ENCODE assay signal across 12 cellular contexts in the genomic region with DNA sequence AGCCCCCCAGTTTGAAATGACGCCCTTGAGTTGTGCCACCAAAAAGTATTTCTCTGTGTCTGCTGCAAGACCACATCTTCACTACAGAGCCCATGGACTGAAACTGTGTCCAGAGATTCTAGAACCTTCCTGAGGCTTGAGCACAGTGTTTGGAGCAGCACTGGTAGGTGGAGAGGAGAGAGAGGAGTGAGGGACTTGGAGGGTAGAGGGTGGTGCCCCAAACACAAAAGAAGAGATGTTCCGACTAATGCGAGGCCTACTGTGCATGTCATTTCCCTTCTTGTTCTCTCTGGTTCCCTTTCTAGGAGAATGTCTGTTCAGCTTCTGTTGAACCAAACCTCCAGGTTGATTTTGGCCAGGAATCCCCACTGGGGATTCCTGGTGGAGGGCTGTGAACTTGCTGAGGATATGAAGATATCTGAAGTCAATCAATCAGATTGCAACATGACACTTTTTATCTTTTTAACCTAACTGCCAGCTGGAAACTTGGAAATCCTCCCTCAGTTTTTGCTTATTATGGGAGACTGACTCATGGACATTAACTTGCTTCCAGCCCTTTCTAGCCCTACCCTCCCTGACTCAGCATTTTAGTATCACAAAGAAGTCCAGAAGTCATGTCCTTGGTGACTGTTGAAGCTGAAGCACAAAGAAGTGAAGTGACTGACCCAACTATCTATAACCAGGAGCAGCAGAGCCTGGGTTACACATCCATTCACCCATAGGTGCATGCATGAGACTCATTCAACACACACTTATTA.
A peak's percentile ranks its signal among the peaks of the same experiment; 100 is the strongest.
DNase-seq lines count a peak whose midpoint lies in the region; ATAC-seq and TF ChIP-seq lines count a peak whose summit lies in the region.
"Had no signal": no experiment of that assay in that cellular context is flagged by ENCODE, and none has a peak within 500 bp of the region (broad histone marks: within the 10 kb centered on the region; RNA-seq: fewer than 3 reads in every experiment).

No MANE protein-coding gene starts in this region.

- no peaks in the 10 kb centered on the region for H3K4me1 Mint-ChIP-seq in neural progenitor cell
- H3K4me1 Mint-ChIP-seq: T-helper 17 cell had no signal

- no peak overlapping the region for H3K4me3 Mint-ChIP-seq in neural progenitor cell
- H3K4me3 Mint-ChIP-seq: T-helper 17 cell had no signal

- no peaks in the 10 kb centered on the region for H3F3A ChIP-seq in neural progenitor cell (ENCODE audit: low read depth)

- H3K9ac ChIP-seq in fibroblast of lung (ENCODE audit: insufficient read depth, low read length) (no peak overlapping the region), parathyroid adenoma (no peak overlapping the region), neural progenitor cell (no peak overlapping the region)

- H3K27me3 ChIP-seq in fibroblast of lung (ENCODE audit: control insufficient read depth, insufficient read depth, low read length) (no peaks in the 10 kb centered on the region), parathyroid adenoma (ENCODE audit: control insufficient read depth, insufficient read depth, low read length) (no peaks in the 10 kb centered on the region), neural progenitor cell (no peaks in the 10 kb centered on the region)
- H3K27me3 ChIP-seq: dorsolateral prefrontal cortex had no signal

- ATAC-seq in activated naive CD4-positive, alpha-beta T cell treated with anti-CD3 and anti-CD28 coated beads, Interleukin-2, amount 50 U/mL, for 72 hours, result no peak
- ATAC-seq: T-helper 17 cell had no signal

- H3K9me3 ChIP-seq in fibroblast of lung (ENCODE audit: control insufficient read depth, insufficient read depth, low read depth, low read length) (no peaks in the 10 kb centered on the region), parathyroid adenoma (ENCODE audit: control insufficient read depth, low read length) (no peaks in the 10 kb centered on the region), neural progenitor cell (ENCODE audit: low read depth) (no peaks in the 10 kb centered on the region)

- H3K4me3 ChIP-seq in fibroblast of lung (replicated peaks in 1 of 4; ENCODE audit: control extremely low read depth in 1 of 4, insufficient read depth in 1 of 4, low read depth in 3 of 4, low read length in 4 of 4) (no peak overlapping the region), parathyroid adenoma (ENCODE audit: low read depth, low read length) (no peak overlapping the region), neural progenitor cell (no peak overlapping the region)
- H3K4me3 ChIP-seq: dorsolateral prefrontal cortex, skin epidermis had no signal

- H2AFZ ChIP-seq in fibroblast of lung (ENCODE audit: low read length) (no peak overlapping the region), parathyroid adenoma (peak overlapping the region; percentile 5), neural progenitor cell (replicated peaks) (no peak overlapping the region)

- TF ChIP-seq CTCF in fibroblast of lung (conservative IDR thresholded peaks at IDR 0.05 in 1 of 2, IDR thresholded peaks at IDR 0.05 in 1 of 2; ENCODE audit: low read depth in 1 of 2, low read length in 2 of 2), result no peak
- no peak for TF ChIP-seq CTCF in parathyroid adenoma (IDR thresholded peaks at IDR 0.05)
- no peak for TF ChIP-seq CTCF in neural progenitor cell (IDR thresholded peaks at IDR 0.05)

- H3K4me1 ChIP-seq in fibroblast of lung (ENCODE audit: control insufficient read depth, extremely low read depth, insufficient read depth, low read length), result peaks cover 27% of the 10 kb centered on the region
- H3K4me1 ChIP-seq in parathyroid adenoma, result peaks cover 10% of the 10 kb centered on the region
- no peaks in the 10 kb centered on the region for H3K4me1 ChIP-seq in neural progenitor cell

- H3K27me3 Mint-ChIP-seq in neural progenitor cell (ENCODE audit: insufficient read depth, low read depth), result peaks cover 2% of the 10 kb centered on the region
- H3K27me3 Mint-ChIP-seq: T-helper 17 cell had no signal

- peaks cover 10 to 18% of the 10 kb centered on the region in 2 donors for H3K9me3 Mint-ChIP-seq in activated naive CD4-positive, alpha-beta T cell treated with anti-CD3 and anti-CD28 coated beads, Interleukin-2, amount 50 U/mL, for 72 hours
- H3K9me3 Mint-ChIP-seq in neural progenitor cell, result peaks cover 7% of the 10 kb centered on the region

- peaks cover 0 to 13% of the 10 kb centered on the region in 2 donors for H3K36me3 Mint-ChIP-seq in activated naive CD4-positive, alpha-beta T cell treated with anti-CD3 and anti-CD28 coated beads, Interleukin-2, amount 50 U/mL, for 72 hours
- no peaks in the 10 kb centered on the region for H3K36me3 Mint-ChIP-seq in neural progenitor cell

- H3K4me2 ChIP-seq in fibroblast of lung (ENCODE audit: extremely low read depth, insufficient read depth, low read length), result peak overlapping the region; percentile 28
- H3K4me2 ChIP-seq in parathyroid adenoma (ENCODE audit: low read length), result peak overlapping the region; percentile 2
- no peak overlapping the region for H3K4me2 ChIP-seq in neural progenitor cell

- H4K20me1 ChIP-seq in fibroblast of lung (ENCODE audit: control insufficient read depth, extremely low read depth, insufficient read depth, low read length), result no peaks in the 10 kb centered on the region
- H4K20me1 ChIP-seq in neural progenitor cell (ENCODE audit: low read depth), result no peaks in the 10 kb centered on the region

- peak overlapping the region; percentile 59 for H3K27ac ChIP-seq in fibroblast of lung (ENCODE audit: insufficient read depth, low read length)
- no peak overlapping the region for H3K27ac ChIP-seq in parathyroid adenoma
- H3K27ac ChIP-seq in neural progenitor cell, result no peak overlapping the region

- no peaks in the 10 kb centered on the region for H3K36me3 ChIP-seq in fibroblast of lung (ENCODE audit: control insufficient read depth, insufficient read depth, low read length)
- H3K36me3 ChIP-seq in parathyroid adenoma (ENCODE audit: control insufficient read depth, insufficient read depth, low read length), result no peaks in the 10 kb centered on the region
- H3K36me3 ChIP-seq in neural progenitor cell, result no peaks in the 10 kb centered on the region

- no peaks in the 10 kb centered on the region for H3K79me2 ChIP-seq in fibroblast of lung (ENCODE audit: control insufficient read depth, insufficient read depth, low read length)
- H3K79me2 ChIP-seq in parathyroid adenoma, result no peaks in the 10 kb centered on the region
- H3K79me2 ChIP-seq in neural progenitor cell (ENCODE audit: low read depth), result no peaks in the 10 kb centered on the region

- no peak overlapping the region for H3K27ac Mint-ChIP-seq in activated naive CD4-positive, alpha-beta T cell treated with anti-CD3 and anti-CD28 coated beads, Interleukin-2, amount 50 U/mL, for 72 hours
- H3K27ac Mint-ChIP-seq in neural progenitor cell, result no peak overlapping the region
- H3K27ac Mint-ChIP-seq: T-helper 17 cell had no signal

- DNase-seq in GM04503 (ENCODE audit: low read depth) (peak; percentile 72), RPMI7951 (ENCODE audit: low read depth) (peak; percentile 85), fibroblast of lung (ENCODE audit: low read depth in 2 of 2) (peak; percentile 88 to 92), NCI-H146 treated with DMSO at 0.1 percent for 48 hours (lab: John Stamatoyannopoulos, UW; ENCODE audit: unreplicated experiment) (no peak), NCI-H1417 treated with DMSO at 0.1 percent for 48 hours (lab: John Stamatoyannopoulos, UW) (no peak), neural progenitor cell (ENCODE audit: low spot score) (no peak)
- DNase-seq in activated naive CD4-positive, alpha-beta T cell treated with anti-CD3 and anti-CD28 coated beads, Interleukin-2, amount 50 U/mL, for 72 hours (ENCODE audit: low spot score in 2 of 2), result no peak
- DNase-seq: dorsolateral prefrontal cortex; stimulated activated naive CD4-positive, alpha-beta T cell; T-helper 17 cell had no signal

Comparison
In these comparisons a context has a peak if more than half of its experiments do, and no peak if none do; other contexts are left out.
1. DNase-seq: peak in GM04503 (single experiment), RPMI7951 (single experiment) and fibroblast of lung (2 of 2); none in NCI-H146 treated with DMSO at 0.1 percent for 48 hours (single experiment), NCI-H1417 treated with DMSO at 0.1 percent for 48 hours (single experiment), activated naive CD4-positive, alpha-beta T cell treated with anti-CD3 and anti-CD28 coated beads, Interleukin-2, amount 50 U/mL, for 72 hours (0 of 2) and neural progenitor cell (single experiment).